Comparison of ENCODE assay signal across 8 cellular contexts in the genomic region with DNA sequence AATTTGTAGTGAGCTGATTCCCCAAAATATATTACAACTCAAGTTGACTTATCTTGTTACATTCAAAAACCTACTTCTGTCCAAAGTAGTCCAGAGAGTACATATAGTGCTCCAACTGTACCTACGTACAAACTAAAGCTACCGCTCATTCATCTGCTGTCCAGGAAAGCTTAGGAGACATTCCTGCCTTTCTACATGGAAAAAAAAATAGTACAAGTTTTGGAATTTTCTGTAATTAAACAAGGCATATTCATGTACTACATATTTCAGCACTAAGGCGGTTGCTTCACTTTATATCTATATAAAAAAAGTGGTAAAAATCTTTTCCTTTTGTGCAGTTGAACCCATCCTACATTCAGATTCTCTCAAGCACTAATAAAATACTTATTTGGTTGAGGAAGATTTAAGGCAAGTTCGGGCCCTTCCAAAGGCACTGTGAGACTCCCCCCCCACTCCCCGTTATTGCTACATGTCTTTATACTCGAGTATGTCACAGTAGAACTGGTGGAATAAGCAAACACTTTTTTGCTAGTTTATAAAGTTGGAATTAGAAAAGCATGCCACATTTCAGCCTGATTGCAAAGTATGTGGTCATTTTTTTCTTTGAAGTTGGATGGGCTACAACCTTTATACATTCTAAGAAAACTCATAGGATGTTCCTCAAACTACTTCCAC. TPM values are rescaled to one million over a fixed set of nuclear protein-coding genes. Genes with fewer than 3 reads are reported as not detected.
A peak's percentile ranks its signal among the peaks of the same experiment; 100 is the strongest.
DNase-seq lines count a peak whose midpoint lies in the region; ATAC-seq and TF ChIP-seq lines count a peak whose summit lies in the region.

No MANE protein-coding gene starts in this region.

- peak overlapping the region; percentile 82 for H3K4me3 ChIP-seq in kidney epithelial cell (ENCODE audit: low read depth, low read length)
- peak overlapping the region; percentile 80 for H3K4me3 ChIP-seq in thymus (ENCODE audit: low read length)

- H3K27ac Mint-ChIP-seq in activated CD8-positive, alpha-beta memory T cell treated with anti-CD3 and anti-CD28 coated beads, Interleukin-2, amount 10 ng/mL, durations not matched to agents 7 days and 5 days = peak overlapping the region; percentile 93

- CTCF ChIA-PET in activated CD8-positive, alpha-beta memory T cell treated with anti-CD3 and anti-CD28 coated beads, Interleukin-2, amount 10 ng/mL, durations not matched to agents 7 days and 5 days (lab: Charles Lee) = interaction anchor here (1.5 to 21.1 kb wide), 8 partner anchors 29 to 261 kb away, joined by 7 to 666 read pairs (median 19); no protein-coding TSS in a partner anchor

- H3K9me3 Mint-ChIP-seq in activated CD8-positive, alpha-beta memory T cell treated with anti-CD3 and anti-CD28 coated beads, Interleukin-2, amount 10 ng/mL, durations not matched to agents 7 days and 5 days (ENCODE audit: low read depth) = no peaks in the 10 kb centered on the region

- no peaks in the 10 kb centered on the region for H3K27me3 ChIP-seq in kidney epithelial cell (ENCODE audit: control insufficient read depth, insufficient read depth, low read length)
- H3K27me3 ChIP-seq in thymus (ENCODE audit: control insufficient read depth, insufficient read depth) = no peaks in the 10 kb centered on the region

- peaks cover 44% of the 10 kb centered on the region for H3K4me1 Mint-ChIP-seq in activated CD8-positive, alpha-beta memory T cell treated with anti-CD3 and anti-CD28 coated beads, Interleukin-2, amount 10 ng/mL, durations not matched to agents 7 days and 5 days

- no peak for TF ChIP-seq CTCF in kidney epithelial cell (IDR thresholded peaks at IDR 0.05; ENCODE audit: insufficient read depth, low read length, poor library complexity, severe bottlenecking)

- peaks cover 44% of the 10 kb centered on the region for H3K36me3 Mint-ChIP-seq in activated CD8-positive, alpha-beta memory T cell treated with anti-CD3 and anti-CD28 coated beads, Interleukin-2, amount 10 ng/mL, durations not matched to agents 7 days and 5 days

- H3K27me3 Mint-ChIP-seq in activated CD8-positive, alpha-beta memory T cell treated with anti-CD3 and anti-CD28 coated beads, Interleukin-2, amount 10 ng/mL, durations not matched to agents 7 days and 5 days = no peaks in the 10 kb centered on the region

- peak overlapping the region; percentile 100 for H3K27ac ChIP-seq in thymus (ENCODE audit: low read depth)

- no peak for DNase-seq in activated CD8-positive, alpha-beta memory T cell treated with anti-CD3 and anti-CD28 coated beads, Interleukin-2, amount 10 ng/mL, durations not matched to agents 7 days and 5 days
- DNase-seq in activated CD8-positive, alpha-beta memory T cell treated with anti-CD3 and anti-CD28 coated beads, Interleukin-2, amount 50 U/mL, for 48 hours = no peak
- DNase-seq in amniotic epithelial cell (ENCODE audit: low read depth) = peak; percentile 76
- no peak for DNase-seq in kidney epithelial cell (ENCODE audit: low read depth)
- DNase-seq in NCI-H2196 treated with DMSO at 0.1 percent for 48 hours (lab: John Stamatoyannopoulos, UW; ENCODE audit: unreplicated experiment) = no peak

- ATAC-seq in activated CD8-positive, alpha-beta memory T cell treated with anti-CD3 and anti-CD28 coated beads, Interleukin-2, amount 10 ng/mL, durations not matched to agents 7 days and 5 days = no peak
- ATAC-seq in GM21447 (IDR thresholded peaks at IDR 0.05; ENCODE audit: unreplicated experiment) (no peak), GM21423 (IDR thresholded peaks at IDR 0.05; ENCODE audit: unreplicated experiment) (no peak)

- peaks cover 3% of the 10 kb centered on the region for H3K36me3 ChIP-seq in kidney epithelial cell (ENCODE audit: control insufficient read depth, insufficient read depth, low read length)
- peaks cover 50% of the 10 kb centered on the region for H3K36me3 ChIP-seq in thymus (ENCODE audit: control insufficient read depth, insufficient read depth)

- peak overlapping the region; percentile 77 for H3K4me3 Mint-ChIP-seq in activated CD8-positive, alpha-beta memory T cell treated with anti-CD3 and anti-CD28 coated beads, Interleukin-2, amount 10 ng/mL, durations not matched to agents 7 days and 5 days

- H3K9me3 ChIP-seq in thymus (ENCODE audit: control insufficient read depth) = no peaks in the 10 kb centered on the region

- peaks cover 18% of the 10 kb centered on the region for H3K4me1 ChIP-seq in thymus (ENCODE audit: control insufficient read depth, insufficient read depth, low read length)

- 3% methylated on average over 6 of the region's 6 CpGs for WGBS in thymus

RNA-seq across cellular contexts. Expression of gene ZFP36L2, which starts 3.8 kb away (rescaled TPM):
- 100 to 1,000 TPM; 118 to 158 TPM for total RNA-seq in activated CD8-positive, alpha-beta memory T cell treated with anti-CD3 and anti-CD28 coated beads, Interleukin-2, amount 10 ng/mL, durations not matched to agents 7 days and 5 days
- total RNA-seq in kidney epithelial cell = 12.2 and 12.6 TPM in 2 replicates
- polyA plus RNA-seq in thymus = 412 TPM
